Comparison of ENCODE assay signal across 1 cellular context in genomic region chr3:142618917-142619401, GRCh38.
TF ChIP-seq lines count a peak whose summit lies in the region.

No MANE protein-coding gene starts in this region.

TF ChIP-seq in K562, 482 proteins besides CTCF, POLR2A, EP300 and RAD21 (continues in another document):
- TF ChIP-seq FOXA3 (CRISPR knock-in tag; conservative IDR thresholded peaks at IDR 0.05 in 1 of 2, IDR thresholded peaks at IDR 0.05 in 1 of 2) (peak; percentile 91 to 92; a peak in 3 of 4 replicates), ZNF134 (CRISPR knock-in tag; conservative IDR thresholded peaks at IDR 0.05) (no peak), PCBP2 (IDR thresholded peaks at IDR 0.05; ENCODE audit: low read depth, low read length, poor library complexity, severe bottlenecking) (no peak), ZNF184 (CRISPR knock-in tag; IDR thresholded peaks at IDR 0.05) (no peak), MEIS2 (IDR thresholded peaks at IDR 0.05; ENCODE audit: partially characterized antibody) (peak; percentile 77), TAF1 (IDR thresholded peaks at IDR 0.05; ENCODE audit: control insufficient read depth, extremely low read depth, insufficient read depth, low read length, severe bottlenecking) (no peak), NCOA2 (IDR thresholded peaks at IDR 0.05; ENCODE audit: partially characterized antibody in 2 of 2) (peak in 1 of 2 experiments; percentile 62), TCF3 (CRISPR knock-in tag; IDR thresholded peaks at IDR 0.05) (peak; percentile 96), LEF1 (IDR thresholded peaks at IDR 0.05) (0 out of 2 replicates have a peak, but pooled peaks have one; percentile 30), ZBTB34 (CRISPR knock-in tag; IDR thresholded peaks at IDR 0.05) (no peak), ZBTB2 (IDR thresholded peaks at IDR 0.05) (no peak), PBX2 (CRISPR knock-in tag; IDR thresholded peaks at IDR 0.05; ENCODE audit: low read depth) (no peak), PBX2 (tag; conservative IDR thresholded peaks at IDR 0.05; ENCODE audit: low read depth) (0 out of 2 replicates have a peak, but pooled peaks have one; percentile 19), SMARCC2 (IDR thresholded peaks at IDR 0.05; ENCODE audit: low read depth) (peak; percentile 79; the same call in 1 of the 2 replicates), TEAD1 (CRISPR knock-in tag; IDR thresholded peaks at IDR 0.05) (0 out of 4 replicates have a peak, but pooled peaks of 1 of the 2 experiments have one; percentile 5), ZNF561 (CRISPR knock-in tag; conservative IDR thresholded peaks at IDR 0.05) (no peak), SMAD4 (CRISPR knock-in tag; conservative IDR thresholded peaks at IDR 0.05) (peak; percentile 92), CBFA2T2 (conservative IDR thresholded peaks at IDR 0.05) (peak; percentile 97), PRMT5 (CRISPR knock-in tag; IDR thresholded peaks at IDR 0.05) (no peak), TAL1 (IDR thresholded peaks at IDR 0.05) (peak; percentile 96), MIER1 (IDR thresholded peaks at IDR 0.05; ENCODE audit: low read depth) (no peak), PML (IDR thresholded peaks at IDR 0.05; ENCODE audit: low read length) (peak; percentile 94), NFIX (CRISPR knock-in tag; IDR thresholded peaks at IDR 0.05; ENCODE audit: low read depth) (no peak), NCOA1 (IDR thresholded peaks at IDR 0.05; ENCODE audit: low read depth) (peak; percentile 63), SMARCB1 (IDR thresholded peaks at IDR 0.05; ENCODE audit: insufficient read length, low read depth) (peak; percentile 56), SMAD1 (IDR thresholded peaks at IDR 0.05; ENCODE audit: low read depth, low read length, partially characterized antibody) (peak; percentile 70), KDM1A (IDR thresholded peaks at IDR 0.05) (peak; percentile 82), STAT5A (IDR thresholded peaks at IDR 0.05; ENCODE audit: borderline replicate concordance, low read length) (peak; percentile 82), XRCC3 (IDR thresholded peaks at IDR 0.05) (no peak), ZNF764 (CRISPR knock-in tag; IDR thresholded peaks at IDR 0.05; ENCODE audit: low read depth) (no peak), FOSL1 (tag; conservative IDR thresholded peaks at IDR 0.05) (peak; percentile 86), ZNF146 (CRISPR knock-in tag; IDR thresholded peaks at IDR 0.05; ENCODE audit: unreplicated experiment) (no peak), GABPA (tag; conservative IDR thresholded peaks at IDR 0.05; ENCODE audit: low read depth) (no peak), BHLHE40 (IDR thresholded peaks at IDR 0.05; ENCODE audit: low read length) (peak; percentile 58; the same call in 1 of the 2 replicates), ZNF398 (CRISPR knock-in tag; IDR thresholded peaks at IDR 0.05) (no peak), TBL1XR1 (IDR thresholded peaks at IDR 0.05; ENCODE audit: low read length in 2 of 2) (peak in 1 of 2 experiments; percentile 57; a peak in 2 of 4 replicates), ZNF639 (CRISPR knock-in tag; conservative IDR thresholded peaks at IDR 0.05 in 1 of 2, IDR thresholded peaks at IDR 0.05 in 1 of 2) (no peak), ZNF589 (CRISPR knock-in tag; IDR thresholded peaks at IDR 0.05; ENCODE audit: low read depth) (peak; percentile 73; the same call in 1 of the 2 replicates), GATA2 (CRISPR knock-in tag; IDR thresholded peaks at IDR 0.05) (peak; percentile 72; the same call in 1 of the 2 replicates), POLR2AphosphoS5 (IDR thresholded peaks at IDR 0.05; ENCODE audit: control insufficient read depth, insufficient read depth, low read depth, low read length) (peak; percentile 95), ZNF76 (CRISPR knock-in tag; IDR thresholded peaks at IDR 0.05; ENCODE audit: borderline replicate concordance) (no peak), DMBX1 (CRISPR knock-in tag; IDR thresholded peaks at IDR 0.05; ENCODE audit: borderline replicate concordance) (peak; percentile 79), DPF2 (IDR thresholded peaks at IDR 0.05) (peak; percentile 86), CREM (IDR thresholded peaks at IDR 0.05; ENCODE audit: low read depth) (peak; percentile 45; the same call in 1 of the 2 replicates), FOXA1 (IDR thresholded peaks at IDR 0.05; ENCODE audit: borderline replicate concordance) (peak; percentile 74), ARID3A (IDR thresholded peaks at IDR 0.05; ENCODE audit: borderline replicate concordance, low read depth, low read length) (peak; percentile 53; the same call in 1 of the 2 replicates), ARID1B (IDR thresholded peaks at IDR 0.05) (peak; percentile 95), PHB2 (IDR thresholded peaks at IDR 0.05; ENCODE audit: low read depth) (peak; percentile 67)
- TF ChIP-seq, protein P1, sequence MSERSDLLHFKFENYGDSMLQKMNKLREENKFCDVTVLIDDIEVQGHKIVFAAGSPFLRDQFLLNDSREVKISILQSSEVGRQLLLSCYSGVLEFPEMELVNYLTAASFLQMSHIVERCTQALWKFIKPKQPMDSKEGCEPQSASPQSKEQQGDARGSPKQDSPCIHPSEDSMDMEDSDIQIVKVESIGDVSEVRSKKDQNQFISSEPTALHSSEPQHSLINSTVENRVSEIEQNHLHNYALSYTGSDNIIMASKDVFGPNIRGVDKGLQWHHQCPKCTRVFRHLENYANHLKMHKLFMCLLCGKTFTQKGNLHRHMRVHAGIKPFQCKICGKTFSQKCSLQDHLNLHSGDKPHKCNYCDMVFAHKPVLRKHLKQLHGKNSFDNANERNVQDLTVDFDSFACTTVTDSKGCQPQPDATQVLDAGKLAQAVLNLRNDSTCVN (CRISPR knock-in tag; IDR thresholded peaks at IDR 0.05): no peak
- TF ChIP-seq, protein P2, sequence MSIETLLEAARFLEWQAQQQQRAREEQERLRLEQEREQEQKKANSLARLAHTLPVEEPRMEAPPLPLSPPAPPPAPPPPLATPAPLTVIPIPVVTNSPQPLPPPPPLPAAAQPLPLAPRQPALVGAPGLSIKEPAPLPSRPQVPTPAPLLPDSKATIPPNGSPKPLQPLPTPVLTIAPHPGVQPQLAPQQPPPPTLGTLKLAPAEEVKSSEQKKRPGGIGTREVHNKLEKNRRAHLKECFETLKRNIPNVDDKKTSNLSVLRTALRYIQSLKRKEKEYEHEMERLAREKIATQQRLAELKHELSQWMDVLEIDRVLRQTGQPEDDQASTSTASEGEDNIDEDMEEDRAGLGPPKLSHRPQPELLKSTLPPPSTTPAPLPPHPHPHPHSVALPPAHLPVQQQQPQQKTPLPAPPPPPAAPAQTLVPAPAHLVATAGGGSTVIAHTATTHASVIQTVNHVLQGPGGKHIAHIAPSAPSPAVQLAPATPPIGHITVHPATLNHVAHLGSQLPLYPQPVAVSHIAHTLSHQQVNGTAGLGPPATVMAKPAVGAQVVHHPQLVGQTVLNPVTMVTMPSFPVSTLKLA (conservative IDR thresholded peaks at IDR 0.05): 0 out of 4 replicates have a peak, but pooled peaks of 1 of the 2 experiments have one; percentile 38
- TF ChIP-seq, protein P3, sequence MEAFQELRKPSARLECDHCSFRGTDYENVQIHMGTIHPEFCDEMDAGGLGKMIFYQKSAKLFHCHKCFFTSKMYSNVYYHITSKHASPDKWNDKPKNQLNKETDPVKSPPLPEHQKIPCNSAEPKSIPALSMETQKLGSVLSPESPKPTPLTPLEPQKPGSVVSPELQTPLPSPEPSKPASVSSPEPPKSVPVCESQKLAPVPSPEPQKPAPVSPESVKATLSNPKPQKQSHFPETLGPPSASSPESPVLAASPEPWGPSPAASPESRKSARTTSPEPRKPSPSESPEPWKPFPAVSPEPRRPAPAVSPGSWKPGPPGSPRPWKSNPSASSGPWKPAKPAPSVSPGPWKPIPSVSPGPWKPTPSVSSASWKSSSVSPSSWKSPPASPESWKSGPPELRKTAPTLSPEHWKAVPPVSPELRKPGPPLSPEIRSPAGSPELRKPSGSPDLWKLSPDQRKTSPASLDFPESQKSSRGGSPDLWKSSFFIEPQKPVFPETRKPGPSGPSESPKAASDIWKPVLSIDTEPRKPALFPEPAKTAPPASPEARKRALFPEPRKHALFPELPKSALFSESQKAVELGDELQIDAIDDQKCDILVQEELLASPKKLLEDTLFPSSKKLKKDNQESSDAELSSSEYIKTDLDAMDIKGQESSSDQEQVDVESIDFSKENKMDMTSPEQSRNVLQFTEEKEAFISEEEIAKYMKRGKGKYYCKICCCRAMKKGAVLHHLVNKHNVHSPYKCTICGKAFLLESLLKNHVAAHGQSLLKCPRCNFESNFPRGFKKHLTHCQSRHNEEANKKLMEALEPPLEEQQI (IDR thresholded peaks at IDR 0.05): peak; percentile 63; the same call in 1 of the 2 replicates
- TF ChIP-seq, protein P4, sequence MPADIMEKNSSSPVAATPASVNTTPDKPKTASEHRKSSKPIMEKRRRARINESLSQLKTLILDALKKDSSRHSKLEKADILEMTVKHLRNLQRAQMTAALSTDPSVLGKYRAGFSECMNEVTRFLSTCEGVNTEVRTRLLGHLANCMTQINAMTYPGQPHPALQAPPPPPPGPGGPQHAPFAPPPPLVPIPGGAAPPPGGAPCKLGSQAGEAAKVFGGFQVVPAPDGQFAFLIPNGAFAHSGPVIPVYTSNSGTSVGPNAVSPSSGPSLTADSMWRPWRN (IDR thresholded peaks at IDR 0.05; ENCODE audit: low read depth): 0 out of 2 replicates have a peak, but pooled peaks have one; percentile 56
